ENCODE assay signal across 2 cellular contexts in genomic region chr12:15827136-15827535, GRCh38.
TF ChIP-seq lines count a peak whose summit lies in the region.

No MANE protein-coding gene starts in this region.

TF ChIP-seq in SK-N-SH, 30 proteins besides CTCF, POLR2A, EP300 and RAD21 (continued from another document):
- TF ChIP-seq TAF1 (IDR thresholded peaks at IDR 0.05; ENCODE audit: borderline replicate concordance, low read depth, low read length) (no peak), USF1 (IDR thresholded peaks at IDR 0.05; ENCODE audit: borderline replicate concordance, low read depth) (no peak), FOSL2 (IDR thresholded peaks at IDR 0.05; ENCODE audit: borderline replicate concordance, low read depth) (no peak), FOXM1 (IDR thresholded peaks at IDR 0.05; ENCODE audit: low read depth) (no peak), YY1 (IDR thresholded peaks at IDR 0.05; ENCODE audit: low read depth) (no peak), POLR2AphosphoS5 (IDR thresholded peaks at IDR 0.05; ENCODE audit: low read depth, low read length) (no peak), CHD2 (IDR thresholded peaks at IDR 0.05; ENCODE audit: low read length, partially characterized antibody) (no peak), NFIC (IDR thresholded peaks at IDR 0.05; ENCODE audit: borderline replicate concordance) (no peak), PBX3 (IDR thresholded peaks at IDR 0.05) (no peak), RXRA (IDR thresholded peaks at IDR 0.05; ENCODE audit: borderline replicate concordance, low read depth) (no peak), RFX5 (IDR thresholded peaks at IDR 0.05; ENCODE audit: low read length) (no peak), FOXJ3 (CRISPR knock-in tag; IDR thresholded peaks at IDR 0.05) (no peak), GATA2 (CRISPR knock-in tag; IDR thresholded peaks at IDR 0.05) (no peak)
- TF ChIP-seq, protein P1, sequence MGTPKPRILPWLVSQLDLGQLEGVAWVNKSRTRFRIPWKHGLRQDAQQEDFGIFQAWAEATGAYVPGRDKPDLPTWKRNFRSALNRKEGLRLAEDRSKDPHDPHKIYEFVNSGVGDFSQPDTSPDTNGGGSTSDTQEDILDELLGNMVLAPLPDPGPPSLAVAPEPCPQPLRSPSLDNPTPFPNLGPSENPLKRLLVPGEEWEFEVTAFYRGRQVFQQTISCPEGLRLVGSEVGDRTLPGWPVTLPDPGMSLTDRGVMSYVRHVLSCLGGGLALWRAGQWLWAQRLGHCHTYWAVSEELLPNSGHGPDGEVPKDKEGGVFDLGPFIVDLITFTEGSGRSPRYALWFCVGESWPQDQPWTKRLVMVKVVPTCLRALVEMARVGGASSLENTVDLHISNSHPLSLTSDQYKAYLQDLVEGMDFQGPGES (IDR thresholded peaks at IDR 0.05; ENCODE audit: low read depth, low read length) = no peak

TF ChIP-seq in SK-N-SH treated with all-trans-retinoic acid at 6 μM for 48 hours, 23 proteins besides CTCF, POLR2A, EP300 and RAD21 (continued from another document):
- TF ChIP-seq, protein P2, sequence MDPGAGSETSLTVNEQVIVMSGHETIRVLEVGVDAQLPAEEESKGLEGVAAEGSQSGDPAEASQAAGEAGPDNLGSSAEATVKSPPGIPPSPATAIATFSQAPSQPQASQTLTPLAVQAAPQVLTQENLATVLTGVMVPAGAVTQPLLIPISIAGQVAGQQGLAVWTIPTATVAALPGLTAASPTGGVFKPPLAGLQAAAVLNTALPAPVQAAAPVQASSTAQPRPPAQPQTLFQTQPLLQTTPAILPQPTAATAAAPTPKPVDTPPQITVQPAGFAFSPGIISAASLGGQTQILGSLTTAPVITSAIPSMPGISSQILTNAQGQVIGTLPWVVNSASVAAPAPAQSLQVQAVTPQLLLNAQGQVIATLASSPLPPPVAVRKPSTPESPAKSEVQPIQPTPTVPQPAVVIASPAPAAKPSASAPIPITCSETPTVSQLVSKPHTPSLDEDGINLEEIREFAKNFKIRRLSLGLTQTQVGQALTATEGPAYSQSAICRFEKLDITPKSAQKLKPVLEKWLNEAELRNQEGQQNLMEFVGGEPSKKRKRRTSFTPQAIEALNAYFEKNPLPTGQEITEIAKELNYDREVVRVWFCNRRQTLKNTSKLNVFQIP (CRISPR knock-in tag; IDR thresholded peaks at IDR 0.05; ENCODE audit: borderline replicate concordance, low read depth) = no peak
- no peak for TF ChIP-seq RARB (CRISPR knock-in tag; IDR thresholded peaks at IDR 0.05)
- TF ChIP-seq TOX (CRISPR knock-in tag; IDR thresholded peaks at IDR 0.05; ENCODE audit: borderline replicate concordance) = no peak
- no peak for TF ChIP-seq BACH2 (CRISPR knock-in tag; IDR thresholded peaks at IDR 0.05; ENCODE audit: borderline replicate concordance)
- no peak for TF ChIP-seq ZNF8 (CRISPR knock-in tag; IDR thresholded peaks at IDR 0.05)
- TF ChIP-seq TSHZ2 (CRISPR knock-in tag; IDR thresholded peaks at IDR 0.05) = no peak
- TF ChIP-seq CSDC2 (CRISPR knock-in tag; IDR thresholded peaks at IDR 0.05) = no peak
- TF ChIP-seq ZNF70 (CRISPR knock-in tag; IDR thresholded peaks at IDR 0.05) = no peak
- TF ChIP-seq SNAI2 (CRISPR knock-in tag; IDR thresholded peaks at IDR 0.05) = no peak
- no peak for TF ChIP-seq ZFP30 (CRISPR knock-in tag; IDR thresholded peaks at IDR 0.05)
- no peak for TF ChIP-seq TCF4 (CRISPR knock-in tag; IDR thresholded peaks at IDR 0.05; ENCODE audit: borderline replicate concordance)
- no peak for TF ChIP-seq ZC3H10 (CRISPR knock-in tag; IDR thresholded peaks at IDR 0.05)
- no peak for TF ChIP-seq GLIS3 (CRISPR knock-in tag; IDR thresholded peaks at IDR 0.05)
TF ChIP-seq in SK-N-SH treated with all-trans-retinoic acid at 6 μM for 48 hours: peak in this region for 0.
